23 cellular contexts compared by ENCODE assay signal in the genomic region with DNA sequence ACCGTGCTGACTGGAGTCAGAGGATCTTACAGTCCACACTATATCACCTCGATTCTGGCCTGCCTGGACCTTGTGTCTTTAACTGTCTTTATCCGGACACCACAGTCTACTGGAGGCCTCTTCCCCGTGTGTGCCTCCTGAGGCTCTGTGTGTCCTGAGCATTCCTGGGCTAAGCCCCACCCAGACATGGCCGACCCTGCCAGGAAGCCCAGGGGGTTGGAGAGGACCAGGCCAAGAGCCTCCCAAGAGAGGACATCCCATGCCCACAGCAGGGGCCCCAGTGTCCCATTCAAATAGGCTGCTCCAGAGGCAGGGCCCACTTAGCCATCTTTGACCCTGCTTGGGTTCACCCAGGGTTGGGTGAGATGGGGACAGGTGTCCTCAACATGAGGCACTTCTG.
"Had no signal": no experiment of that assay in that cellular context is flagged by ENCODE, and none has a peak within 500 bp of the region (broad histone marks: within the 10 kb centered on the region; RNA-seq: fewer than 3 reads in every experiment).

No MANE protein-coding gene starts in this region.

- H3K4me1 ChIP-seq: esophagus squamous epithelium, lower lobe of right lung, prostate gland, right atrium auricular region, upper lobe of left lung had no signal

- H3K4me3 Mint-ChIP-seq: activated CD8-positive, alpha-beta memory T cell treated with anti-CD3 and anti-CD28 coated beads, Interleukin-2, amount 10 ng/mL, durations not matched to agents 7 days and 5 days; activated naive CD4-positive, alpha-beta T cell treated with anti-CD3 and anti-CD28 coated beads for 36 hours; activated T-cell treated with anti-CD3 and anti-CD28 coated beads, Interleukin-2, amount 50 U/mL, for 24 hours; brain; central memory CD8-positive, alpha-beta T cell; immature natural killer cell; nephron progenitor cell; stimulated activated naive CD8-positive, alpha-beta T cell treated with anti-CD3 and anti-CD28 coated beads, Interleukin-15, Interleukin-2, amounts not matched to agents 100 ng/mL and 50 ng/mL, for 24 hours; T-helper 17 cell had no signal

- H3K27me3 ChIP-seq: right atrium auricular region, upper lobe of left lung had no signal

- H3K27ac Mint-ChIP-seq: activated CD8-positive, alpha-beta memory T cell treated with anti-CD3 and anti-CD28 coated beads, Interleukin-2, amount 10 ng/mL, durations not matched to agents 7 days and 5 days; activated naive CD4-positive, alpha-beta T cell treated with anti-CD3 and anti-CD28 coated beads for 36 hours; activated T-cell treated with anti-CD3 and anti-CD28 coated beads, Interleukin-2, amount 50 U/mL, for 24 hours; activated T-helper 2 cell treated with anti-CD3 and anti-CD28 coated beads, Interferon-gamma antibody, Interleukin-2, Interleukin-4, amounts not matched to agents 10 μg/mL and 5 μg/mL and 100 μg/mL, durations not matched to agents 14 hours and 24 hours and 36 hours; nephron progenitor cell; stimulated activated naive CD8-positive, alpha-beta T cell treated with anti-CD3 and anti-CD28 coated beads, Interleukin-15, Interleukin-2, amounts not matched to agents 100 ng/mL and 50 ng/mL, for 24 hours; T-helper 17 cell had no signal

- H3K4me3 ChIP-seq: esophagus squamous epithelium, lower lobe of right lung, prostate gland, right atrium auricular region, skin epidermis, upper lobe of left lung had no signal

- H3K4me1 Mint-ChIP-seq: activated CD8-positive, alpha-beta memory T cell treated with anti-CD3 and anti-CD28 coated beads, Interleukin-2, amount 10 ng/mL, durations not matched to agents 7 days and 5 days; brain; central memory CD8-positive, alpha-beta T cell had no signal

- DNase-seq: activated CD4-positive, alpha-beta T cell treated with anti-CD3 and anti-CD28 coated beads, Interleukin-2, amount 50 U/mL, for 4 hours; activated CD8-positive, alpha-beta memory T cell treated with anti-CD3 and anti-CD28 coated beads, Interleukin-2, amount 10 ng/mL, durations not matched to agents 7 days and 5 days; activated naive CD4-positive, alpha-beta T cell treated with anti-CD3 and anti-CD28 coated beads for 36 hours; activated T-cell treated with anti-CD3 and anti-CD28 coated beads, Interleukin-2, amount 50 U/mL, for 24 hours; cortex of kidney; effector CD4-positive, alpha-beta T cell; esophagus squamous epithelium; immature natural killer cell; lower lobe of right lung; nephron progenitor cell; occipital lobe; stimulated activated CD4-positive, alpha-beta T cell treated with anti-CD3 and anti-CD28 coated beads, Interleukin-15, amount 100 ng/mL, for 24 hours; stimulated activated CD4-positive, alpha-beta T cell treated with anti-CD3 and anti-CD28 coated beads, Interleukin-2, amount 100 ng/mL, for 48 hours had no signal

- H3K36me3 ChIP-seq: esophagus squamous epithelium, lower lobe of right lung, prostate gland, right atrium auricular region, upper lobe of left lung had no signal

- H3K27ac ChIP-seq: esophagus squamous epithelium, lower lobe of right lung, prostate gland, right atrium auricular region, skin epidermis, upper lobe of left lung, VCaP had no signal

- ATAC-seq: activated CD8-positive, alpha-beta memory T cell treated with anti-CD3 and anti-CD28 coated beads, Interleukin-2, amount 10 ng/mL, durations not matched to agents 7 days and 5 days; lower lobe of right lung; T-helper 17 cell had no signal

- H3K9me3 ChIP-seq: lower lobe of right lung, prostate gland had no signal

- H3K36me3 Mint-ChIP-seq: activated CD8-positive, alpha-beta memory T cell treated with anti-CD3 and anti-CD28 coated beads, Interleukin-2, amount 10 ng/mL, durations not matched to agents 7 days and 5 days; immature natural killer cell had no signal
